ENCODE assay signal across 16 cellular contexts in the genomic region with DNA sequence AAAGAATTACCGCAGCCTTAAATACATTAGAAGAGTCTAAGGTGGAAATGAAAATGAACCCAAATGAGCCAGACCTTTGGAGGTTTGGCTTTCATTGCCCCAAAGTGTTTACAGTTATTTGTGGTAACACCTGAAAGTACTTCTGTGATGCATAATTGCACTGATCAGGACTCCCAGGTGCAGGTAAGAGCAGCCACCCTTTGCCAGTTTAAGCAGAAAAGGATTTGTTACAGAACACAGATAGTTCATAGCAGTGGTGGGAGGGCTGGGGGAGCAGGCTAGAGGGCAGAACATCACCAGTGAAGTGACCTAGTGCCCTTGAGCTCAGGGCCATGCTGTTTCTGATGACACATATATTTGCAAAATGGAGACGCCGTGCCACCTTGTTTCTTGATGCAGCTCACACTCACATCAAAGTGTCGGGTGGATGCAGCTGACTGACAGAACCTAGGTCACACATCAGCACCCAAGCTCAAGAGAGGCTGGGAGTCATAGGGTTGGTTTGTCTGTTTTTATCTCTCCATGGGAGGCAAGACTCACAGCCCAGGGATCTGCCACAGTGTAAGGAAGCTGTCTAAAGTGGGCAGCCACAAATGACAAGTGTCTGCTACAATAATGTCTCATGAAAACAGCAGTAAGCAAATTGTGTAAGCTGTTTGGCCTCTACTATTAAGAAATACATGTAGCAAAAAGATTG. TPM values are rescaled to one million over a fixed set of nuclear protein-coding genes. Genes with fewer than 3 reads are reported as not detected.
DNase-seq lines count a peak whose midpoint lies in the region; ATAC-seq and TF ChIP-seq lines count a peak whose summit lies in the region.
"Had no signal": no experiment of that assay in that cellular context is flagged by ENCODE, and none has a peak within 500 bp of the region (broad histone marks: within the 10 kb centered on the region; RNA-seq: fewer than 3 reads in every experiment).

No MANE protein-coding gene starts in this region.

- CTCF ChIA-PET in mammary epithelial cell (lab: Charles Lee; ENCODE audit: low non-redundant PET): no interaction called here

- H3K4me3 ChIP-seq in OCI-LY3 (ENCODE audit: low read length) (no peak overlapping the region), mammary epithelial cell (replicated peaks in 1 of 3; ENCODE audit: insufficient read depth in 1 of 3, low read depth in 2 of 3, low read length in 3 of 3) (no peak overlapping the region)
- H3K4me3 ChIP-seq: heart right ventricle, upper lobe of left lung had no signal

- dilution Hi-C loops in mammary epithelial cell (cut with HindIII; ENCODE audit: low sequenced_read_pairs): no loop called here

- no peaks in the 10 kb centered on the region for H3K9me3 ChIP-seq in OCI-LY3 (ENCODE audit: insufficient read depth, low read length)
- no peaks in the 10 kb centered on the region for H3K9me3 ChIP-seq in mammary epithelial cell (replicated peaks; ENCODE audit: insufficient read depth, low read length)
- H3K9me3 ChIP-seq: heart right ventricle, upper lobe of left lung had no signal

- H3K27me3 ChIP-seq in OCI-LY3 (ENCODE audit: low read depth, low read length) (no peaks in the 10 kb centered on the region), mammary epithelial cell (ENCODE audit: insufficient read depth, low read length) (no peaks in the 10 kb centered on the region)
- H3K27me3 ChIP-seq: heart right ventricle, upper lobe of left lung had no signal

- H3K4me2 ChIP-seq in OCI-LY3 (ENCODE audit: low read length) (0 out of 2 replicates have a peak overlapping the region, but pooled peaks have one; percentile 5), mammary epithelial cell (ENCODE audit: insufficient read depth, low read depth, low read length) (no peak overlapping the region)

- BruUV-seq in mammary epithelial cell (replicated peaks; lab: Mats Ljungman, UMichigan): no TSS peak

- intact Hi-C loops in mammary epithelial cell (cut with micrococcal nuclease): no loop called here

- in situ Hi-C loops in mammary epithelial cell (cut with MboI; ENCODE audit: low sequenced_read_pairs in 2 of 2): no loop called here

- H3K79me2 ChIP-seq in OCI-LY3 (ENCODE audit: low read length) (no peaks in the 10 kb centered on the region), mammary epithelial cell (ENCODE audit: insufficient read depth, low read length) (no peaks in the 10 kb centered on the region)

- H4K20me1 ChIP-seq in OCI-LY3 (ENCODE audit: insufficient read depth, low read length) (no peaks in the 10 kb centered on the region), mammary epithelial cell (ENCODE audit: insufficient read depth, low read length) (no peaks in the 10 kb centered on the region)

- DNase-seq in myocyte (ENCODE audit: low read depth) (peak; percentile 57), NCI-H524 treated with DMSO at 0.1 percent for 48 hours (lab: John Stamatoyannopoulos, UW) (no peak), amniotic stem cell (lab: John Stamatoyannopoulos, UW) (no peak), mammary epithelial cell (no peak)
- DNase-seq in stimulated activated CD4-positive, alpha-beta T cell treated with anti-CD3 and anti-CD28 coated beads, Interleukin-4, amount 100 ng/mL, for 1 hour: no peak
- DNase-seq: activated effector memory CD4-positive, alpha-beta T cell treated with anti-CD3 and anti-CD28 coated beads, Interleukin-2, amount 50 U/mL, for 16 hours; effector CD4-positive, alpha-beta T cell; heart right ventricle; NCI-H446 treated with DMSO at 0.1 percent for 48 hours; retina; SIG-M5; upper lobe of left lung had no signal

- H3K9ac ChIP-seq in OCI-LY3 (ENCODE audit: low read length) (no peak overlapping the region), mammary epithelial cell (ENCODE audit: insufficient read depth, low read length) (no peak overlapping the region)

- ATAC-seq in GM19372 (IDR thresholded peaks at IDR 0.05; ENCODE audit: low read depth, unreplicated experiment): peak; percentile 60
- peak; percentile 48 for ATAC-seq in HG02870 (IDR thresholded peaks at IDR 0.05; ENCODE audit: unreplicated experiment)
- ATAC-seq: activated CD4-positive, CD25-positive, alpha-beta regulatory T cell treated with anti-CD3 and anti-CD28 coated beads, Interleukin-2, amount 50 U/mL, for 24 hours; heart right ventricle had no signal

- H3K36me3 ChIP-seq in OCI-LY3 (replicated peaks; ENCODE audit: low read depth, low read length): no peaks in the 10 kb centered on the region
- H3K36me3 ChIP-seq in mammary epithelial cell (ENCODE audit: insufficient read depth, low read length): no peaks in the 10 kb centered on the region
- H3K36me3 ChIP-seq: heart right ventricle, upper lobe of left lung had no signal

- 71% methylated on average over 4 of the region's 4 CpGs for WGBS in mammary epithelial cell (ENCODE audit: low coverage, missing lambda C conversion rate)

- no peak for TF ChIP-seq CTCF in OCI-LY3 (IDR thresholded peaks at IDR 0.05; ENCODE audit: low read depth, low read length)
- TF ChIP-seq CTCF in mammary epithelial cell (conservative IDR thresholded peaks at IDR 0.05 in 1 of 2, IDR thresholded peaks at IDR 0.05 in 1 of 2; ENCODE audit: extremely low read depth in 1 of 2, insufficient read depth in 1 of 2, low read depth in 1 of 2, low read length in 2 of 2): no peak

- H3K27ac ChIP-seq in OCI-LY3 (ENCODE audit: low read length): no peak overlapping the region
- no peak overlapping the region for H3K27ac ChIP-seq in mammary epithelial cell (ENCODE audit: insufficient read depth, low read depth, low read length)
- H3K27ac ChIP-seq: heart right ventricle, upper lobe of left lung had no signal

- H3K4me1 ChIP-seq in OCI-LY3 (ENCODE audit: low read length) (peaks cover 5% of the 10 kb centered on the region), mammary epithelial cell (ENCODE audit: insufficient read depth, low read length) (no peaks in the 10 kb centered on the region)

- H2AFZ ChIP-seq in OCI-LY3 (ENCODE audit: low read depth, low read length) (no peak overlapping the region; the same call in 1 of the 2 replicates), mammary epithelial cell (ENCODE audit: low read depth, low read length) (no peak overlapping the region)

RNA-seq across cellular contexts. Expression of gene NEK11, which starts 49.1 kb away (rescaled TPM):
- total RNA-seq in myocyte (6.1 and 9.6 TPM in 2 replicates), mammary epithelial cell (10 to 100 TPM in 1 of 2 donors, 1 to 10 TPM in 1; 7.7 to 20.2 TPM)
- 5.1 TPM for polyA plus RNA-seq in myocyte (2012)
- polyA plus RNA-seq in mammary epithelial cell: 2.7 TPM
- polyA minus RNA-seq in mammary epithelial cell: 19.0 TPM

RNA-seq across cellular contexts. Expression of gene ASTE1, which starts 49.2 kb away (rescaled TPM):
- total RNA-seq in myocyte (5.2 and 7.1 TPM in 2 replicates), mammary epithelial cell (1 to 10 TPM; 4.4 to 6.3 TPM)
- 3.8 TPM for polyA plus RNA-seq in myocyte (2012)
- 4.2 TPM for polyA plus RNA-seq in mammary epithelial cell
- 0.83 TPM for polyA minus RNA-seq in mammary epithelial cell
